ENCODE assay signal across 9 cellular contexts in the genomic region with DNA sequence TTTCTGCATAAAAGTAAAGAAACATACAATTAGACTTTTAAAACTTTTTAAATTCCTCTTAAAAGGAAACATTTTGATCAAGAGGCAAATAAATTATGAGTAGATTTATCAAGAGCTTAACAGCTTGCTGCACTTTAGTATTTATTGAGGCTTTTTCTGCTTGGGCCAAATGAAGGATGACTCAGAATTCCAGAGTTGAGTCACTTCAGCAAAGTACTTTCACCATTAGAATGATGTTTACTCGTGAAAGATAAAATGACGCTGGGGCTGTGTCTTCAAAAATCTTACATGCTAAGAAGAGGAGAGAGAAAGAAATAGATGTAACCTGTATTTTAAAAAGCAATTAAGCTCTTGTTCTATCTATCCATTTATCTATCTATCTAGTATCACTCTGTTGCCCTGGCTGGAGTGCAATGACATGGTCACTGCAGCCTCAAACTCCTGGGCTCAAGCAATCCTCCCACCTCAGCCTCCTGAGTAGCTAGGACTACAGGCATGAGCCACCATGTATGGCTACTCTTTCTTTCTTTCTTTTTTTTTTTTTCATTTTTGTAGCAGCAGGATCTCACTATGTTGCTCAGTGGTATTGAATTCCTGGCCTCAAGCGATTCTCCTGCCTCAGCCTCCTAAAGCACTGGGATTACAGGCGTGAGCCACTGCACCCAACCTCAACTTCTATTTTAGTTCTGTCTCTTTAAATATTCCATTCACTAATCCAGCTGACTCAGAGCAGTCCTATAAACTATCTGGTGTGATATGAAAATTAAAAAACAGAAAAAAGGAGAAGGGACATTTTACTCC.
DNase-seq lines count a peak whose midpoint lies in the region; ATAC-seq, FAIRE-seq and TF ChIP-seq lines count a peak whose summit lies in the region.
"Had no signal": no experiment of that assay in that cellular context is flagged by ENCODE, and none has a peak within 500 bp of the region (broad histone marks: within the 10 kb centered on the region; RNA-seq: fewer than 3 reads in every experiment).

No MANE protein-coding gene starts in this region.

- intact Hi-C loops in activated T-helper 2 cell treated with anti-CD3 and anti-CD28 coated beads, Interferon-gamma antibody, Interleukin-2, Interleukin-4, amounts not matched to agents 10 μg/mL and 5 μg/mL and 100 μg/mL, durations not matched to agents 14 hours and 24 hours and 36 hours (cut with micrococcal nuclease) = loop anchor here (1.0 to 5.0 kb wide), 4 partner anchors 71 to 247 kb away; partner anchors contain the start of gene CABLES1
- intact Hi-C loops in kidney (cut with DNase I) = no loop called here

- H3K36me3 Mint-ChIP-seq in activated T-helper 2 cell treated with anti-CD3 and anti-CD28 coated beads, Interferon-gamma antibody, Interleukin-2, Interleukin-4, amounts not matched to agents 10 μg/mL and 5 μg/mL and 100 μg/mL, durations not matched to agents 14 hours and 24 hours and 36 hours (ENCODE audit: low read depth) = no peaks in the 10 kb centered on the region

- peaks cover 24% of the 10 kb centered on the region for H3K4me1 Mint-ChIP-seq in activated T-helper 2 cell treated with anti-CD3 and anti-CD28 coated beads, Interferon-gamma antibody, Interleukin-2, Interleukin-4, amounts not matched to agents 10 μg/mL and 5 μg/mL and 100 μg/mL, durations not matched to agents 14 hours and 24 hours and 36 hours (ENCODE audit: low read depth)

- peaks cover 0 to 3% (median 0%) of the 10 kb centered on the region in 4 donors for H3K36me3 ChIP-seq in liver (ENCODE audit: control insufficient read depth in 4 of 4, insufficient read depth in 3 of 4, low read depth in 1 of 4, low read length in 3 of 4)
- H3K36me3 ChIP-seq in kidney (ENCODE audit: control insufficient read depth in 1 of 2, insufficient read depth in 2 of 2, low read length in 2 of 2) = no peaks in the 10 kb centered on the region

- DNase-seq in DMS53 treated with DMSO at 0.1 percent for 48 hours (lab: John Stamatoyannopoulos, UW; ENCODE audit: unreplicated experiment) (peak; percentile 23), HFF-Myc (ENCODE audit: extremely low read depth, low read depth) (peak; percentile 61), SHP77 (lab: John Stamatoyannopoulos, UW) (no peak), kidney (no peak)
- DNase-seq in activated T-helper 2 cell treated with anti-CD3 and anti-CD28 coated beads, Interferon-gamma antibody, Interleukin-2, Interleukin-4, amounts not matched to agents 10 μg/mL and 5 μg/mL and 100 μg/mL, durations not matched to agents 14 hours and 24 hours and 36 hours (ENCODE audit: low spot score) = no peak
- DNase-seq in stimulated activated naive CD4-positive, alpha-beta T cell treated with Interleukin-2 at 50 U/mL for 16 hours (lab: John Stamatoyannopoulos, UW) = no peak

- H3K27me3 ChIP-seq in liver (ENCODE audit: control insufficient read depth in 4 of 4, insufficient read depth in 4 of 4, low read length in 3 of 4) = no peaks in the 10 kb centered on the region

- H3K4me3 Mint-ChIP-seq in activated T-helper 2 cell treated with anti-CD3 and anti-CD28 coated beads, Interferon-gamma antibody, Interleukin-2, Interleukin-4, amounts not matched to agents 10 μg/mL and 5 μg/mL and 100 μg/mL, durations not matched to agents 14 hours and 24 hours and 36 hours (ENCODE audit: low read depth) = no peak overlapping the region

- WGBS in liver = 65% methylated on average over 4 of the region's 4 CpGs

- H3K27ac ChIP-seq in liver (ENCODE audit: low read depth in 1 of 2, low read length in 2 of 2) (peak overlapping the region in 1 of 2 donors; percentile 26), kidney (ENCODE audit: low read depth in 2 of 2, low read length in 2 of 2) (peak overlapping the region in 1 of 2 donors; percentile 36)

- H3K9me3 ChIP-seq in liver (ENCODE audit: control insufficient read depth in 4 of 4, low read length in 3 of 4) (no peaks in the 10 kb centered on the region), kidney (ENCODE audit: control insufficient read depth in 1 of 2, low read length in 2 of 2) (no peaks in the 10 kb centered on the region)

- H3K4me3 ChIP-seq in HFF-Myc (replicated peaks; ENCODE audit: low read depth, low read length) (no peak overlapping the region), liver (ENCODE audit: low read depth in 1 of 3, low read length in 3 of 3) (no peak overlapping the region), kidney (ENCODE audit: low read length in 2 of 2) (no peak overlapping the region)

- H3K9ac ChIP-seq in liver (ENCODE audit: low read depth in 1 of 2, low read length in 2 of 2) = no peak overlapping the region
- H3K9ac ChIP-seq in kidney (ENCODE audit: low read length in 2 of 2) = no peak overlapping the region

- peaks cover 3 to 7% (median 4%) of the 10 kb centered on the region in 4 donors for H3K4me1 ChIP-seq in liver (ENCODE audit: control insufficient read depth in 4 of 4, insufficient read depth in 4 of 4, low read length in 3 of 4)
- H3K4me1 ChIP-seq in kidney (ENCODE audit: control insufficient read depth in 1 of 2, insufficient read depth in 1 of 2, low read depth in 1 of 2, low read length in 2 of 2) = no peaks in the 10 kb centered on the region

- TF ChIP-seq CTCF in HFF-Myc (IDR thresholded peaks at IDR 0.05; ENCODE audit: low read depth, low read length, missing control alignments) = no peak
- TF ChIP-seq CTCF in liver (IDR thresholded peaks at IDR 0.05; ENCODE audit: low read depth, low read length, missing input control) = no peak
- no peak for TF ChIP-seq CTCF in kidney (IDR thresholded peaks at IDR 0.05; ENCODE audit: borderline replicate concordance, extremely low read depth, insufficient read depth)

- no peaks in the 10 kb centered on the region for H3K9me3 Mint-ChIP-seq in activated T-helper 2 cell treated with anti-CD3 and anti-CD28 coated beads, Interferon-gamma antibody, Interleukin-2, Interleukin-4, amounts not matched to agents 10 μg/mL and 5 μg/mL and 100 μg/mL, durations not matched to agents 14 hours and 24 hours and 36 hours

- H3K27ac Mint-ChIP-seq in activated T-helper 2 cell treated with anti-CD3 and anti-CD28 coated beads, Interferon-gamma antibody, Interleukin-2, Interleukin-4, amounts not matched to agents 10 μg/mL and 5 μg/mL and 100 μg/mL, durations not matched to agents 14 hours and 24 hours and 36 hours = peak overlapping the region; percentile 82

- no peak for ATAC-seq in GM19324 (IDR thresholded peaks at IDR 0.05; ENCODE audit: low FRiP score, unreplicated experiment)

- no peak for TF ChIP-seq RAD21 in liver (IDR thresholded peaks at IDR 0.05)

- no peak for FAIRE-seq in kidney (lab: Jason Lieb, UNC)
- FAIRE-seq: endometrium had no signal

- H3K27me3 Mint-ChIP-seq in activated T-helper 2 cell treated with anti-CD3 and anti-CD28 coated beads, Interferon-gamma antibody, Interleukin-2, Interleukin-4, amounts not matched to agents 10 μg/mL and 5 μg/mL and 100 μg/mL, durations not matched to agents 14 hours and 24 hours and 36 hours (ENCODE audit: low read depth) = no peaks in the 10 kb centered on the region

TF ChIP-seq in liver, 16 proteins besides CTCF, POLR2A, EP300 and RAD21 (continues in another document):
- TF ChIP-seq HNF4G (IDR thresholded peaks at IDR 0.05) = no peak
- TF ChIP-seq, protein P1, sequence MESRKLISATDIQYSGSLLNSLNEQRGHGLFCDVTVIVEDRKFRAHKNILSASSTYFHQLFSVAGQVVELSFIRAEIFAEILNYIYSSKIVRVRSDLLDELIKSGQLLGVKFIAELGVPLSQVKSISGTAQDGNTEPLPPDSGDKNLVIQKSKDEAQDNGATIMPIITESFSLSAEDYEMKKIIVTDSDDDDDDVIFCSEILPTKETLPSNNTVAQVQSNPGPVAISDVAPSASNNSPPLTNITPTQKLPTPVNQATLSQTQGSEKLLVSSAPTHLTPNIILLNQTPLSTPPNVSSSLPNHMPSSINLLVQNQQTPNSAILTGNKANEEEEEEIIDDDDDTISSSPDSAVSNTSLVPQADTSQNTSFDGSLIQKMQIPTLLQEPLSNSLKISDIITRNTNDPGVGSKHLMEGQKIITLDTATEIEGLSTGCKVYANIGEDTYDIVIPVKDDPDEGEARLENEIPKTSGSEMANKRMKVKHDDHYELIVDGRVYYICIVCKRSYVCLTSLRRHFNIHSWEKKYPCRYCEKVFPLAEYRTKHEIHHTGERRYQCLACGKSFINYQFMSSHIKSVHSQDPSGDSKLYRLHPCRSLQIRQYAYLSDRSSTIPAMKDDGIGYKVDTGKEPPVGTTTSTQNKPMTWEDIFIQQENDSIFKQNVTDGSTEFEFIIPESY (IDR thresholded peaks at IDR 0.05) = no peak
- TF ChIP-seq JUND (IDR thresholded peaks at IDR 0.05) = peak; percentile 41 to 93
- TF ChIP-seq RXRA (IDR thresholded peaks at IDR 0.05) = peak in 1 of 2 donors; percentile 15
- peak in 1 of 2 donors; percentile 39 for TF ChIP-seq HNF4A (conservative IDR thresholded peaks at IDR 0.05)
- TF ChIP-seq FOXA1 (IDR thresholded peaks at IDR 0.05) = no peak
- TF ChIP-seq, protein P2, sequence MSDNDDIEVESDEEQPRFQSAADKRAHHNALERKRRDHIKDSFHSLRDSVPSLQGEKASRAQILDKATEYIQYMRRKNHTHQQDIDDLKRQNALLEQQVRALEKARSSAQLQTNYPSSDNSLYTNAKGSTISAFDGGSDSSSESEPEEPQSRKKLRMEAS (IDR thresholded peaks at IDR 0.05) = no peak
- TF ChIP-seq EGR1 (IDR thresholded peaks at IDR 0.05; ENCODE audit: low read depth in 2 of 2) = no peak
- TF ChIP-seq NR2F2 (IDR thresholded peaks at IDR 0.05) = no peak

Comparison
In these comparisons a context has a peak if more than half of its experiments do, and no peak if none do; other contexts are left out.
1. DNase-seq: peak in DMS53 treated with DMSO at 0.1 percent for 48 hours (single experiment) and HFF-Myc (single experiment); none in activated T-helper 2 cell treated with anti-CD3 and anti-CD28 coated beads, Interferon-gamma antibody, Interleukin-2, Interleukin-4, amounts not matched to agents 10 μg/mL and 5 μg/mL and 100 μg/mL, durations not matched to agents 14 hours and 24 hours and 36 hours (single experiment), SHP77 (0 of 2), stimulated activated naive CD4-positive, alpha-beta T cell treated with Interleukin-2 at 50 U/mL for 16 hours (single experiment) and kidney (single experiment).